ENCODE assay signal across 9 cellular contexts in genomic region chr16:30934827-30935557, GRCh38. TPM values are rescaled to one million over a fixed set of nuclear protein-coding genes. Genes with fewer than 3 reads are reported as not detected.
DNase-seq lines count a peak whose midpoint lies in the region; ATAC-seq lines count a peak whose summit lies in the region.
"Had no signal": no experiment of that assay in that cellular context is flagged by ENCODE, and none has a peak within 500 bp of the region (broad histone marks: within the 10 kb centered on the region; RNA-seq: fewer than 3 reads in every experiment).

No MANE protein-coding gene starts in this region.

- H3K27me3 Mint-ChIP-seq in activated T-cell treated with anti-CD3 and anti-CD28 coated beads, Interleukin-2, amount 50 U/mL, for 24 hours: no peaks in the 10 kb centered on the region
- no peaks in the 10 kb centered on the region for H3K27me3 Mint-ChIP-seq in activated T-helper 2 cell treated with anti-CD3 and anti-CD28 coated beads, Interferon-gamma antibody, Interleukin-2, Interleukin-4, amounts not matched to agents 10 μg/mL and 5 μg/mL and 100 μg/mL, durations not matched to agents 14 hours and 24 hours and 36 hours (ENCODE audit: low read depth)
- H3K27me3 Mint-ChIP-seq: activated naive CD4-positive, alpha-beta T cell treated with anti-CD3 and anti-CD28 coated beads, Interleukin-2, amount 50 U/mL, for 24 hours had no signal

- DNase-seq in activated T-cell treated with anti-CD3 and anti-CD28 coated beads, Interleukin-2, amount 50 U/mL, for 24 hours: no peak
- no peak for DNase-seq in activated T-cell treated with anti-CD3 and anti-CD28 coated beads, Interleukin-2, amount 50 U/mL, for 1 hour
- peak; percentile 6 for DNase-seq in NCI-H2029 treated with DMSO at 0.1 percent for 48 hours (lab: John Stamatoyannopoulos, UW)
- DNase-seq in activated T-helper 2 cell treated with anti-CD3 and anti-CD28 coated beads, Interferon-gamma antibody, Interleukin-2, Interleukin-4, amounts not matched to agents 10 μg/mL and 5 μg/mL and 100 μg/mL, durations not matched to agents 14 hours and 24 hours and 36 hours (ENCODE audit: low spot score): no peak
- DNase-seq in iPS-NIHi11 (ENCODE audit: low spot score): peak; percentile 78
- peak; percentile 21 for DNase-seq in stromal cell of bone marrow (ENCODE audit: low read depth)
- no peak for DNase-seq in NCI-H345 (lab: John Stamatoyannopoulos, UW)

- ATAC-seq in GM21528 (IDR thresholded peaks at IDR 0.05; ENCODE audit: low FRiP score, unreplicated experiment): no peak

- H3K36me3 Mint-ChIP-seq in activated T-cell treated with anti-CD3 and anti-CD28 coated beads, Interleukin-2, amount 50 U/mL, for 24 hours (ENCODE audit: low read depth): peaks cover 56% of the 10 kb centered on the region
- H3K36me3 Mint-ChIP-seq in activated T-helper 2 cell treated with anti-CD3 and anti-CD28 coated beads, Interferon-gamma antibody, Interleukin-2, Interleukin-4, amounts not matched to agents 10 μg/mL and 5 μg/mL and 100 μg/mL, durations not matched to agents 14 hours and 24 hours and 36 hours (ENCODE audit: low read depth): peaks cover 35% of the 10 kb centered on the region
- H3K36me3 Mint-ChIP-seq: activated naive CD4-positive, alpha-beta T cell treated with anti-CD3 and anti-CD28 coated beads, Interleukin-2, amount 50 U/mL, for 24 hours had no signal

- intact Hi-C loops in activated T-helper 2 cell treated with anti-CD3 and anti-CD28 coated beads, Interferon-gamma antibody, Interleukin-2, Interleukin-4, amounts not matched to agents 10 μg/mL and 5 μg/mL and 100 μg/mL, durations not matched to agents 14 hours and 24 hours and 36 hours (cut with micrococcal nuclease): no loop called here

- H3K27ac Mint-ChIP-seq in activated T-cell treated with anti-CD3 and anti-CD28 coated beads, Interleukin-2, amount 50 U/mL, for 24 hours: peak overlapping the region; percentile 18
- H3K27ac Mint-ChIP-seq in activated T-helper 2 cell treated with anti-CD3 and anti-CD28 coated beads, Interferon-gamma antibody, Interleukin-2, Interleukin-4, amounts not matched to agents 10 μg/mL and 5 μg/mL and 100 μg/mL, durations not matched to agents 14 hours and 24 hours and 36 hours: peak overlapping the region; percentile 36
- H3K27ac Mint-ChIP-seq: activated naive CD4-positive, alpha-beta T cell treated with anti-CD3 and anti-CD28 coated beads, Interleukin-2, amount 50 U/mL, for 24 hours had no signal

- H3K4me1 Mint-ChIP-seq in activated T-cell treated with anti-CD3 and anti-CD28 coated beads, Interleukin-2, amount 50 U/mL, for 24 hours (ENCODE audit: low read depth): peaks cover 10% of the 10 kb centered on the region
- peaks cover 19% of the 10 kb centered on the region for H3K4me1 Mint-ChIP-seq in activated T-helper 2 cell treated with anti-CD3 and anti-CD28 coated beads, Interferon-gamma antibody, Interleukin-2, Interleukin-4, amounts not matched to agents 10 μg/mL and 5 μg/mL and 100 μg/mL, durations not matched to agents 14 hours and 24 hours and 36 hours (ENCODE audit: low read depth)

- no peak overlapping the region for H3K4me3 Mint-ChIP-seq in activated T-cell treated with anti-CD3 and anti-CD28 coated beads, Interleukin-2, amount 50 U/mL, for 24 hours
- no peak overlapping the region for H3K4me3 Mint-ChIP-seq in activated T-helper 2 cell treated with anti-CD3 and anti-CD28 coated beads, Interferon-gamma antibody, Interleukin-2, Interleukin-4, amounts not matched to agents 10 μg/mL and 5 μg/mL and 100 μg/mL, durations not matched to agents 14 hours and 24 hours and 36 hours (ENCODE audit: low read depth)
- H3K4me3 Mint-ChIP-seq: activated naive CD4-positive, alpha-beta T cell treated with anti-CD3 and anti-CD28 coated beads, Interleukin-2, amount 50 U/mL, for 24 hours had no signal

- H3K9me3 Mint-ChIP-seq in activated T-cell treated with anti-CD3 and anti-CD28 coated beads, Interleukin-2, amount 50 U/mL, for 24 hours: no peaks in the 10 kb centered on the region
- H3K9me3 Mint-ChIP-seq in activated T-helper 2 cell treated with anti-CD3 and anti-CD28 coated beads, Interferon-gamma antibody, Interleukin-2, Interleukin-4, amounts not matched to agents 10 μg/mL and 5 μg/mL and 100 μg/mL, durations not matched to agents 14 hours and 24 hours and 36 hours: no peaks in the 10 kb centered on the region
- H3K9me3 Mint-ChIP-seq: activated naive CD4-positive, alpha-beta T cell treated with anti-CD3 and anti-CD28 coated beads, Interleukin-2, amount 50 U/mL, for 24 hours had no signal

RNA-seq across cellular contexts. Expression of gene FBXL19, which starts 11.6 kb away (rescaled TPM):
- 34.4 and 34.6 TPM in 2 replicates for total RNA-seq in activated T-helper 2 cell treated with anti-CD3 and anti-CD28 coated beads, Interferon-gamma antibody, Interleukin-2, Interleukin-4, amounts not matched to agents 10 μg/mL and 5 μg/mL and 100 μg/mL, durations not matched to agents 14 hours and 24 hours and 36 hours

RNA-seq across cellular contexts. Expression of gene ORAI3, which starts 13.9 kb away (rescaled TPM):
- total RNA-seq in activated T-helper 2 cell treated with anti-CD3 and anti-CD28 coated beads, Interferon-gamma antibody, Interleukin-2, Interleukin-4, amounts not matched to agents 10 μg/mL and 5 μg/mL and 100 μg/mL, durations not matched to agents 14 hours and 24 hours and 36 hours: 14.2 and 17.4 TPM in 2 replicates

RNA-seq across cellular contexts. Expression of gene SETD1A, which starts 22.6 kb away (rescaled TPM):
- 28.9 TPM in 2 replicates for total RNA-seq in activated T-helper 2 cell treated with anti-CD3 and anti-CD28 coated beads, Interferon-gamma antibody, Interleukin-2, Interleukin-4, amounts not matched to agents 10 μg/mL and 5 μg/mL and 100 μg/mL, durations not matched to agents 14 hours and 24 hours and 36 hours

RNA-seq across cellular contexts. Expression of gene CTF1, which starts 38.6 kb away (rescaled TPM):
- 0.21 and 0.30 TPM in 2 replicates for total RNA-seq in activated T-helper 2 cell treated with anti-CD3 and anti-CD28 coated beads, Interferon-gamma antibody, Interleukin-2, Interleukin-4, amounts not matched to agents 10 μg/mL and 5 μg/mL and 100 μg/mL, durations not matched to agents 14 hours and 24 hours and 36 hours

RNA-seq across cellular contexts. Expression of gene BCL7C, which starts 41.1 kb away (rescaled TPM):
- total RNA-seq in activated T-helper 2 cell treated with anti-CD3 and anti-CD28 coated beads, Interferon-gamma antibody, Interleukin-2, Interleukin-4, amounts not matched to agents 10 μg/mL and 5 μg/mL and 100 μg/mL, durations not matched to agents 14 hours and 24 hours and 36 hours: 26.8 and 27.1 TPM in 2 replicates

Comparison
In these comparisons a context has a peak if more than half of its experiments do, and no peak if none do; other contexts are left out.
1. DNase-seq: peak in NCI-H2029 treated with DMSO at 0.1 percent for 48 hours (single experiment), iPS-NIHi11 (single experiment) and stromal cell of bone marrow (single experiment); none in activated T-cell treated with anti-CD3 and anti-CD28 coated beads, Interleukin-2, amount 50 U/mL, for 24 hours (single experiment), activated T-cell treated with anti-CD3 and anti-CD28 coated beads, Interleukin-2, amount 50 U/mL, for 1 hour (single experiment), activated T-helper 2 cell treated with anti-CD3 and anti-CD28 coated beads, Interferon-gamma antibody, Interleukin-2, Interleukin-4, amounts not matched to agents 10 μg/mL and 5 μg/mL and 100 μg/mL, durations not matched to agents 14 hours and 24 hours and 36 hours (single experiment) and NCI-H345 (single experiment).